ENCODE assay signal across 21 cellular contexts in genomic region chr6:116366740-116367275, GRCh38. TPM values are rescaled to one million over a fixed set of nuclear protein-coding genes. Genes with fewer than 3 reads are reported as not detected.
DNase-seq lines count a peak whose midpoint lies in the region; ATAC-seq lines count a peak whose summit lies in the region.
"Had no signal": no experiment of that assay in that cellular context is flagged by ENCODE, and none has a peak within 500 bp of the region (broad histone marks: within the 10 kb centered on the region; RNA-seq: fewer than 3 reads in every experiment).

No MANE protein-coding gene starts in this region.

- H3K27me3 Mint-ChIP-seq in activated T-cell treated with anti-CD3 and anti-CD28 coated beads, Interleukin-2, amount 50 U/mL, for 72 hours (ENCODE audit: low read depth): peaks cover 14% of the 10 kb centered on the region
- H3K27me3 Mint-ChIP-seq in activated T-cell treated with anti-CD3 and anti-CD28 coated beads, Interleukin-2, amount 50 U/mL, for 4 hours (ENCODE audit: low read depth): peaks cover 11% of the 10 kb centered on the region
- H3K27me3 Mint-ChIP-seq in dendritic cell treated with granulocyte-macrophage colony-stimulating factor and Interleukin-4, amounts not matched to agents 40 ng/mL and 50 ng/mL, for 4 days: no peaks in the 10 kb centered on the region
- H3K27me3 Mint-ChIP-seq in stimulated activated memory B cell treated with anti-CD40 and anti-IgM and Interleukin-4, amounts not matched to agents 10 μg/mL and 1 μg/mL and 100 μg/mL, for 72 hours: no peaks in the 10 kb centered on the region

- H3K4me3 Mint-ChIP-seq in activated T-cell treated with anti-CD3 and anti-CD28 coated beads, Interleukin-2, amount 50 U/mL, for 72 hours: no peak overlapping the region
- H3K4me3 Mint-ChIP-seq in activated T-cell treated with anti-CD3 and anti-CD28 coated beads, Interleukin-2, amount 50 U/mL, for 4 hours: no peak overlapping the region
- H3K4me3 Mint-ChIP-seq in dendritic cell treated with granulocyte-macrophage colony-stimulating factor and Interleukin-4, amounts not matched to agents 40 ng/mL and 50 ng/mL, for 4 days: no peak overlapping the region
- no peak overlapping the region for H3K4me3 Mint-ChIP-seq in stimulated activated memory B cell treated with anti-CD40 and anti-IgM and Interleukin-4, amounts not matched to agents 10 μg/mL and 1 μg/mL and 100 μg/mL, for 72 hours

- no peak for DNase-seq in activated T-cell treated with anti-CD3 and anti-CD28 coated beads, Interleukin-2, amount 50 U/mL, for 72 hours
- DNase-seq in activated T-cell treated with anti-CD3 and anti-CD28 coated beads, Interleukin-2, amount 50 U/mL, for 4 hours: no peak
- DNase-seq in iris pigment epithelial cell (ENCODE audit: low read depth) (peak; percentile 23), pons (ENCODE audit: low spot score) (no peak)
- DNase-seq: AML-193; Caco-2; GM23248; Karpas-422; MG63; NCI-H1105; NCI-H2081 treated with DMSO at 0.1 percent for 48 hours; NCI-H510A; NCI-H748 treated with DMSO at 0.1 percent for 48 hours; NK-92 treated with Interleukin-12 subunit alpha and Interleukin-12 subunit beta, amount 100 ng/mL, for 24 hours; Peyer's patch; Right ventricle myocardium superior had no signal

- H3K36me3 Mint-ChIP-seq in activated T-cell treated with anti-CD3 and anti-CD28 coated beads, Interleukin-2, amount 50 U/mL, for 72 hours (ENCODE audit: insufficient read depth in 2 of 2): no peaks in the 10 kb centered on the region
- no peaks in the 10 kb centered on the region for H3K36me3 Mint-ChIP-seq in activated T-cell treated with anti-CD3 and anti-CD28 coated beads, Interleukin-2, amount 50 U/mL, for 4 hours (ENCODE audit: insufficient read depth)
- peaks cover 20% of the 10 kb centered on the region for H3K36me3 Mint-ChIP-seq in dendritic cell treated with granulocyte-macrophage colony-stimulating factor and Interleukin-4, amounts not matched to agents 40 ng/mL and 50 ng/mL, for 4 days (ENCODE audit: low read depth)
- H3K36me3 Mint-ChIP-seq in stimulated activated memory B cell treated with anti-CD40 and anti-IgM and Interleukin-4, amounts not matched to agents 10 μg/mL and 1 μg/mL and 100 μg/mL, for 72 hours: no peaks in the 10 kb centered on the region
- H3K36me3 Mint-ChIP-seq: IgD-negative memory B cell had no signal

- no peak for ATAC-seq in activated T-cell treated with anti-CD3 and anti-CD28 coated beads, Interleukin-2, amount 50 U/mL, for 72 hours (replicated peaks in 1 of 2)
- ATAC-seq in activated T-cell treated with anti-CD3 and anti-CD28 coated beads, Interleukin-2, amount 50 U/mL, for 4 hours: no peak
- ATAC-seq in stimulated activated memory B cell treated with anti-CD40 and anti-IgM and Interleukin-4, amounts not matched to agents 10 μg/mL and 1 μg/mL and 100 μg/mL, for 72 hours: no peak
- ATAC-seq in GM18502 (IDR thresholded peaks at IDR 0.05; ENCODE audit: poor library complexity, unreplicated experiment): no peak
- no peak for ATAC-seq in GM18511 (IDR thresholded peaks at IDR 0.05; ENCODE audit: unreplicated experiment)

- peak overlapping the region; percentile 35 for H3K27ac Mint-ChIP-seq in activated T-cell treated with anti-CD3 and anti-CD28 coated beads, Interleukin-2, amount 50 U/mL, for 72 hours
- peak overlapping the region; percentile 85 for H3K27ac Mint-ChIP-seq in dendritic cell treated with granulocyte-macrophage colony-stimulating factor and Interleukin-4, amounts not matched to agents 40 ng/mL and 50 ng/mL, for 4 days
- H3K27ac Mint-ChIP-seq in stimulated activated memory B cell treated with anti-CD40 and anti-IgM and Interleukin-4, amounts not matched to agents 10 μg/mL and 1 μg/mL and 100 μg/mL, for 72 hours: peak overlapping the region; percentile 13

- peaks cover 9% of the 10 kb centered on the region for H3K4me1 Mint-ChIP-seq in activated T-cell treated with anti-CD3 and anti-CD28 coated beads, Interleukin-2, amount 50 U/mL, for 72 hours (ENCODE audit: low read depth)
- peaks cover 14% of the 10 kb centered on the region for H3K4me1 Mint-ChIP-seq in activated T-cell treated with anti-CD3 and anti-CD28 coated beads, Interleukin-2, amount 50 U/mL, for 4 hours (ENCODE audit: low read depth)
- H3K4me1 Mint-ChIP-seq in dendritic cell treated with granulocyte-macrophage colony-stimulating factor and Interleukin-4, amounts not matched to agents 40 ng/mL and 50 ng/mL, for 4 days (ENCODE audit: low read depth): peaks cover 48% of the 10 kb centered on the region
- H3K4me1 Mint-ChIP-seq in stimulated activated memory B cell treated with anti-CD40 and anti-IgM and Interleukin-4, amounts not matched to agents 10 μg/mL and 1 μg/mL and 100 μg/mL, for 72 hours: peaks cover 21% of the 10 kb centered on the region

- intact Hi-C loops in dendritic cell treated with granulocyte-macrophage colony-stimulating factor and Interleukin-4, amounts not matched to agents 40 ng/mL and 50 ng/mL, for 4 days (cut with micrococcal nuclease): no loop called here

- H3K9me3 Mint-ChIP-seq in activated T-cell treated with anti-CD3 and anti-CD28 coated beads, Interleukin-2, amount 50 U/mL, for 72 hours: no peaks in the 10 kb centered on the region
- no peaks in the 10 kb centered on the region for H3K9me3 Mint-ChIP-seq in activated T-cell treated with anti-CD3 and anti-CD28 coated beads, Interleukin-2, amount 50 U/mL, for 4 hours
- no peaks in the 10 kb centered on the region for H3K9me3 Mint-ChIP-seq in dendritic cell treated with granulocyte-macrophage colony-stimulating factor and Interleukin-4, amounts not matched to agents 40 ng/mL and 50 ng/mL, for 4 days
- H3K9me3 Mint-ChIP-seq in stimulated activated memory B cell treated with anti-CD40 and anti-IgM and Interleukin-4, amounts not matched to agents 10 μg/mL and 1 μg/mL and 100 μg/mL, for 72 hours: no peaks in the 10 kb centered on the region
- H3K9me3 Mint-ChIP-seq: IgD-negative memory B cell had no signal

RNA-seq across cellular contexts. Expression of gene DSE, which starts 3.9 kb away (rescaled TPM):
- total RNA-seq in activated T-cell treated with anti-CD3 and anti-CD28 coated beads, Interleukin-2, amount 50 U/mL, for 72 hours: 10 to 100 TPM in 1 of 2 donors, 1 to 10 TPM in 1; 8.5 to 15.1 TPM
- 1 to 10 TPM; 2.0 to 4.7 (median 3.4) TPM for total RNA-seq in activated T-cell treated with anti-CD3 and anti-CD28 coated beads, Interleukin-2, amount 50 U/mL, for 4 hours

Comparison
In these comparisons a context has a peak if more than half of its experiments do, and no peak if none do; other contexts are left out.
1. H3K27ac Mint-ChIP-seq: peak in every context shown above with its lines; median percentile 85 in dendritic cell treated with granulocyte-macrophage colony-stimulating factor and Interleukin-4, amounts not matched to agents 40 ng/mL and 50 ng/mL, for 4 days; 35 in activated T-cell treated with anti-CD3 and anti-CD28 coated beads, Interleukin-2, amount 50 U/mL, for 72 hours; 13 in stimulated activated memory B cell treated with anti-CD40 and anti-IgM and Interleukin-4, amounts not matched to agents 10 μg/mL and 1 μg/mL and 100 μg/mL, for 72 hours.